In genomic region chr17:60330731-60331130, GRCh38 we compare ENCODE assay signal across 15 cellular contexts.
A peak's percentile ranks its signal among the peaks of the same experiment; 100 is the strongest.
DNase-seq lines count a peak whose midpoint lies in the region; ATAC-seq and TF ChIP-seq lines count a peak whose summit lies in the region.
"Had no signal": no experiment of that assay in that cellular context is flagged by ENCODE, and none has a peak within 500 bp of the region (broad histone marks: within the 10 kb centered on the region; RNA-seq: fewer than 3 reads in every experiment).

No MANE protein-coding gene starts in this region.

- TF ChIP-seq CTCF in fibroblast of lung (conservative IDR thresholded peaks at IDR 0.05 in 1 of 2, IDR thresholded peaks at IDR 0.05 in 1 of 2; ENCODE audit: low read depth in 1 of 2, low read length in 2 of 2): no peak

- H3K27ac Mint-ChIP-seq in stimulated activated memory B cell treated with anti-CD40 and anti-IgM and Interleukin-4, amounts not matched to agents 10 μg/mL and 1 μg/mL and 100 μg/mL, for 72 hours: peak overlapping the region; percentile 10

- no peaks in the 10 kb centered on the region for H3K9me3 ChIP-seq in fibroblast of lung (ENCODE audit: control insufficient read depth, insufficient read depth, low read depth, low read length)
- H3K9me3 ChIP-seq: Peyer's patch had no signal

- DNase-seq in M059J (ENCODE audit: low read depth) (peak; percentile 35), astrocyte of the hippocampus (ENCODE audit: low read depth, low spot score) (peak; percentile 41), fibroblast of lung (ENCODE audit: low read depth in 2 of 2) (peak; percentile 27 to 59), substantia nigra (lab: John Stamatoyannopoulos, UW) (no peak)
- DNase-seq in stimulated activated naive CD4-positive, alpha-beta T cell treated with Interleukin-2 at 50 U/mL for 16 hours (lab: John Stamatoyannopoulos, UW): no peak
- DNase-seq: C1 segment of cervical spinal cord; CD8-positive, alpha-beta memory T cell; NCI-H1105 treated with DMSO at 0.1 percent for 48 hours; NCI-H1694; NCI-H2081 treated with DMSO at 0.1 percent for 48 hours; NCI-H446 treated with DMSO at 0.1 percent for 48 hours; NCI-H69; Peyer's patch had no signal

- no peak for ATAC-seq in stimulated activated memory B cell treated with anti-CD40 and anti-IgM and Interleukin-4, amounts not matched to agents 10 μg/mL and 1 μg/mL and 100 μg/mL, for 72 hours
- no peak for ATAC-seq in HG02981 (IDR thresholded peaks at IDR 0.05; ENCODE audit: unreplicated experiment)

- H3K36me3 ChIP-seq in fibroblast of lung (ENCODE audit: control insufficient read depth, insufficient read depth, low read length): no peaks in the 10 kb centered on the region

- peaks cover 29% of the 10 kb centered on the region for H3K79me2 ChIP-seq in fibroblast of lung (ENCODE audit: control insufficient read depth, insufficient read depth, low read length)

- H3K27me3 Mint-ChIP-seq in stimulated activated memory B cell treated with anti-CD40 and anti-IgM and Interleukin-4, amounts not matched to agents 10 μg/mL and 1 μg/mL and 100 μg/mL, for 72 hours: no peaks in the 10 kb centered on the region
- H3K27me3 Mint-ChIP-seq: CD8-positive, alpha-beta memory T cell had no signal

- H3K27me3 ChIP-seq in fibroblast of lung (ENCODE audit: control insufficient read depth, insufficient read depth, low read length): no peaks in the 10 kb centered on the region
- H3K27me3 ChIP-seq: Peyer's patch had no signal

- no peak overlapping the region for H2AFZ ChIP-seq in fibroblast of lung (ENCODE audit: low read length)

- peaks cover 14% of the 10 kb centered on the region for H3K4me1 Mint-ChIP-seq in stimulated activated memory B cell treated with anti-CD40 and anti-IgM and Interleukin-4, amounts not matched to agents 10 μg/mL and 1 μg/mL and 100 μg/mL, for 72 hours

- no peak overlapping the region for H3K4me3 Mint-ChIP-seq in stimulated activated memory B cell treated with anti-CD40 and anti-IgM and Interleukin-4, amounts not matched to agents 10 μg/mL and 1 μg/mL and 100 μg/mL, for 72 hours
- H3K4me3 Mint-ChIP-seq: CD8-positive, alpha-beta memory T cell had no signal

- H3K4me1 ChIP-seq in fibroblast of lung (ENCODE audit: control insufficient read depth, extremely low read depth, insufficient read depth, low read length): no peaks in the 10 kb centered on the region

- peaks cover 54% of the 10 kb centered on the region for H3K36me3 Mint-ChIP-seq in stimulated activated memory B cell treated with anti-CD40 and anti-IgM and Interleukin-4, amounts not matched to agents 10 μg/mL and 1 μg/mL and 100 μg/mL, for 72 hours

- H3K4me3 ChIP-seq in fibroblast of lung (replicated peaks in 1 of 4; ENCODE audit: control extremely low read depth in 1 of 4, insufficient read depth in 1 of 4, low read depth in 3 of 4, low read length in 4 of 4): no peak overlapping the region
- H3K4me3 ChIP-seq: Peyer's patch had no signal

- H4K20me1 ChIP-seq in fibroblast of lung (ENCODE audit: control insufficient read depth, extremely low read depth, insufficient read depth, low read length): no peaks in the 10 kb centered on the region

- H3K4me2 ChIP-seq in fibroblast of lung (ENCODE audit: extremely low read depth, insufficient read depth, low read length): no peak overlapping the region

- H3K9ac ChIP-seq in fibroblast of lung (ENCODE audit: insufficient read depth, low read length): no peak overlapping the region

- no peak overlapping the region for H3K27ac ChIP-seq in fibroblast of lung (ENCODE audit: insufficient read depth, low read length)
- no peak overlapping the region for H3K27ac ChIP-seq in substantia nigra (ENCODE audit: low read depth, low read length, poor library complexity, severe bottlenecking)
- H3K27ac ChIP-seq: Peyer's patch had no signal

- no peaks in the 10 kb centered on the region for H3K9me3 Mint-ChIP-seq in stimulated activated memory B cell treated with anti-CD40 and anti-IgM and Interleukin-4, amounts not matched to agents 10 μg/mL and 1 μg/mL and 100 μg/mL, for 72 hours
- H3K9me3 Mint-ChIP-seq: CD8-positive, alpha-beta memory T cell had no signal

Comparison
In these comparisons a context has a peak if more than half of its experiments do, and no peak if none do; other contexts are left out.
1. DNase-seq: peak in M059J (single experiment), astrocyte of the hippocampus (single experiment) and fibroblast of lung (2 of 2); none in substantia nigra (0 of 49) and stimulated activated naive CD4-positive, alpha-beta T cell treated with Interleukin-2 at 50 U/mL for 16 hours (single experiment).